Comparison of ENCODE assay signal across 9 cellular contexts in the genomic region with DNA sequence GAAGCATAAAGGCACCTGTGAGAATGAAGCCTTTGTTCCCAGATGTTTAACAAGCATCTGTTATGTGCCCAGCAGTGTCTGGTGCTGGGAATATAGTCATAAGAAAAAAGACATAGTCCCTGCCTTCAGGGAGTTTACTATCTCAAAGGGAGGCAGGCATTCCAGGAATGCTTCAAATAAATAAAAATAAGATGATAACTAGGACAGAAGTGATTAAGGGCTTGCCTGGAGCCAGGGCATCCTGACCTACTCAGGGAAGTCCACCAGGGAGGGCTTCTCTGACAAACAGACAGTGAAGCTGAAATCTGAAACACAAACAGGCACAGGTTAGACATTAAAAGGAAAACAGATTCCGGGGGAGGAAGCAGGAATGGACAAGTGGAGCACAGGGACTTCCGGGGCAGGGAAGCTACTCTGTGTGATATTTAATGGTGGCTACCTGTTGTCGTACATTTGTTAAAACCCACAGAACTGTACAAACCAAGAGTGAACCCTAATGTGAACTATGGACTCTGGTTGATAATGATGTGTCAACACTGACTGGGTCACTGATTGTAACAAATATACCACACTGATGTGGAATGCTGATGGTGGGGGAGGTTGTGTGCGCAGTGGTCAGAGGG. TPM values are rescaled to one million over a fixed set of nuclear protein-coding genes. Genes with fewer than 3 reads are reported as not detected.
DNase-seq lines count a peak whose midpoint lies in the region; ATAC-seq and TF ChIP-seq lines count a peak whose summit lies in the region.
"Had no signal": no experiment of that assay in that cellular context is flagged by ENCODE, and none has a peak within 500 bp of the region (broad histone marks: within the 10 kb centered on the region; RNA-seq: fewer than 3 reads in every experiment).

No MANE protein-coding gene starts in this region.

- peak overlapping the region; percentile 40 for H3K27ac Mint-ChIP-seq in activated T-cell treated with anti-CD3 and anti-CD28 coated beads, Interleukin-2, amount 50 U/mL, for 72 hours
- no peak overlapping the region for H3K27ac Mint-ChIP-seq in activated T-cell treated with anti-CD3 and anti-CD28 coated beads, Interleukin-2, amount 50 U/mL, for 24 hours

- H3K4me1 ChIP-seq in liver (ENCODE audit: control insufficient read depth in 4 of 4, insufficient read depth in 4 of 4, low read length in 3 of 4), result peaks cover 9 to 47% (median 31%) of the 10 kb centered on the region in 4 donors
- H3K4me1 ChIP-seq in tibial artery, result peaks cover 4 to 98% (median 82%) of the 10 kb centered on the region in 4 donors

- peaks cover 0 to 6% (median 0%) of the 10 kb centered on the region in 4 donors for H3K36me3 ChIP-seq in liver (ENCODE audit: control insufficient read depth in 4 of 4, insufficient read depth in 3 of 4, low read depth in 1 of 4, low read length in 3 of 4)
- H3K36me3 ChIP-seq in tibial artery, result peaks cover 0 to 16% (median under 1%) of the 10 kb centered on the region in 3 donors

- no peak for ATAC-seq in activated T-cell treated with anti-CD3 and anti-CD28 coated beads, Interleukin-2, amount 50 U/mL, for 72 hours (replicated peaks in 1 of 2)

- TF ChIP-seq RAD21 in liver (IDR thresholded peaks at IDR 0.05), result peak; percentile 57 to 63

- H3K4me3 ChIP-seq in liver (ENCODE audit: low read depth in 1 of 3, low read length in 3 of 3) (no peak overlapping the region), tibial artery (no peak overlapping the region)

- no peaks in the 10 kb centered on the region for H3K9me3 Mint-ChIP-seq in activated T-cell treated with anti-CD3 and anti-CD28 coated beads, Interleukin-2, amount 50 U/mL, for 72 hours
- no peaks in the 10 kb centered on the region for H3K9me3 Mint-ChIP-seq in activated T-cell treated with anti-CD3 and anti-CD28 coated beads, Interleukin-2, amount 50 U/mL, for 24 hours

- WGBS in adipose tissue, 3 donors, result 82 to 93% (median 82%) methylated on average over 4 of the region's 4 CpGs
- 25% methylated on average over 4 of the region's 4 CpGs for WGBS in liver

- H3K36me3 Mint-ChIP-seq in activated T-cell treated with anti-CD3 and anti-CD28 coated beads, Interleukin-2, amount 50 U/mL, for 72 hours (ENCODE audit: insufficient read depth in 2 of 2), result no peaks in the 10 kb centered on the region
- H3K36me3 Mint-ChIP-seq in activated T-cell treated with anti-CD3 and anti-CD28 coated beads, Interleukin-2, amount 50 U/mL, for 24 hours (ENCODE audit: low read depth), result no peaks in the 10 kb centered on the region

- TF ChIP-seq CTCF in liver (IDR thresholded peaks at IDR 0.05; ENCODE audit: low read depth, low read length, missing input control) (peak; percentile 7), tibial artery (IDR thresholded peaks at IDR 0.05) (no peak)

- H3K9me3 ChIP-seq in liver (ENCODE audit: control insufficient read depth in 4 of 4, low read length in 3 of 4), result no peaks in the 10 kb centered on the region
- H3K9me3 ChIP-seq in tibial artery, result no peaks in the 10 kb centered on the region

- peak overlapping the region in 1 of 2 donors; percentile 21 for H3K9ac ChIP-seq in liver (ENCODE audit: low read depth in 1 of 2, low read length in 2 of 2)

- peaks cover 47% of the 10 kb centered on the region for H3K27me3 Mint-ChIP-seq in activated T-cell treated with anti-CD3 and anti-CD28 coated beads, Interleukin-2, amount 50 U/mL, for 72 hours (ENCODE audit: low read depth)
- H3K27me3 Mint-ChIP-seq in activated T-cell treated with anti-CD3 and anti-CD28 coated beads, Interleukin-2, amount 50 U/mL, for 24 hours, result peaks cover 18% of the 10 kb centered on the region

- peak overlapping the region; percentile 38 to 46 for H3K4me3 Mint-ChIP-seq in activated T-cell treated with anti-CD3 and anti-CD28 coated beads, Interleukin-2, amount 50 U/mL, for 72 hours
- no peak overlapping the region for H3K4me3 Mint-ChIP-seq in activated T-cell treated with anti-CD3 and anti-CD28 coated beads, Interleukin-2, amount 50 U/mL, for 24 hours

- H3K4me1 Mint-ChIP-seq in activated T-cell treated with anti-CD3 and anti-CD28 coated beads, Interleukin-2, amount 50 U/mL, for 72 hours (ENCODE audit: low read depth), result peaks cover 20% of the 10 kb centered on the region
- peaks cover 13% of the 10 kb centered on the region for H3K4me1 Mint-ChIP-seq in activated T-cell treated with anti-CD3 and anti-CD28 coated beads, Interleukin-2, amount 50 U/mL, for 24 hours (ENCODE audit: low read depth)

- H3K27me3 ChIP-seq in liver (ENCODE audit: control insufficient read depth in 4 of 4, insufficient read depth in 4 of 4, low read length in 3 of 4) (no peaks in the 10 kb centered on the region), tibial artery (no peaks in the 10 kb centered on the region)

- H3K27ac ChIP-seq in adipose tissue (ENCODE audit: low read depth, low read length) (peak overlapping the region; percentile 11), liver (ENCODE audit: low read depth in 1 of 2, low read length in 2 of 2) (peak overlapping the region; percentile 84 to 87), tibial artery (peak overlapping the region; percentile 78 to 85)

- DNase-seq in activated T-cell treated with anti-CD3 and anti-CD28 coated beads, Interleukin-2, amount 50 U/mL, for 72 hours, result no peak
- no peak for DNase-seq in activated T-cell treated with anti-CD3 and anti-CD28 coated beads, Interleukin-2, amount 50 U/mL, for 24 hours
- DNase-seq in tibial artery (no peak), retina (no peak), AG20443 (ENCODE audit: low spot score) (no peak)
- DNase-seq in NK-92 treated with Interleukin-12 subunit alpha and Interleukin-12 subunit beta, amount 100 ng/mL, for 24 hours (lab: John Stamatoyannopoulos, UW), result no peak
- DNase-seq: activated naive CD4-positive, alpha-beta T cell treated with anti-CD3 and anti-CD28 coated beads, Interleukin-2, amount 50 U/mL, for 16 hours had no signal

- intact Hi-C loops in tibial artery (cut with DNase I; ENCODE audit: low total_unique reads), result loop anchor here (10.0 kb wide), 1 partner anchor 51 kb away; a partner anchor contains a TSS

TF ChIP-seq in liver, 16 proteins besides CTCF, POLR2A, EP300 and RAD21 (continues in another document):
- TF ChIP-seq, protein P1, sequence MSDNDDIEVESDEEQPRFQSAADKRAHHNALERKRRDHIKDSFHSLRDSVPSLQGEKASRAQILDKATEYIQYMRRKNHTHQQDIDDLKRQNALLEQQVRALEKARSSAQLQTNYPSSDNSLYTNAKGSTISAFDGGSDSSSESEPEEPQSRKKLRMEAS (IDR thresholded peaks at IDR 0.05), result peak; percentile 80
- TF ChIP-seq JUND (IDR thresholded peaks at IDR 0.05) (peak; percentile 65 to 78), TAF1 (conservative IDR thresholded peaks at IDR 0.05) (peak; percentile 72), NR2F2 (IDR thresholded peaks at IDR 0.05) (peak; percentile 47), YY1 (IDR thresholded peaks at IDR 0.05) (peak; percentile 95), RXRA (IDR thresholded peaks at IDR 0.05) (peak; percentile 89 to 92), EGR1 (IDR thresholded peaks at IDR 0.05; ENCODE audit: low read depth in 2 of 2) (peak; percentile 74 to 75), FOXA1 (IDR thresholded peaks at IDR 0.05) (peak; percentile 96)
- TF ChIP-seq, protein P2, sequence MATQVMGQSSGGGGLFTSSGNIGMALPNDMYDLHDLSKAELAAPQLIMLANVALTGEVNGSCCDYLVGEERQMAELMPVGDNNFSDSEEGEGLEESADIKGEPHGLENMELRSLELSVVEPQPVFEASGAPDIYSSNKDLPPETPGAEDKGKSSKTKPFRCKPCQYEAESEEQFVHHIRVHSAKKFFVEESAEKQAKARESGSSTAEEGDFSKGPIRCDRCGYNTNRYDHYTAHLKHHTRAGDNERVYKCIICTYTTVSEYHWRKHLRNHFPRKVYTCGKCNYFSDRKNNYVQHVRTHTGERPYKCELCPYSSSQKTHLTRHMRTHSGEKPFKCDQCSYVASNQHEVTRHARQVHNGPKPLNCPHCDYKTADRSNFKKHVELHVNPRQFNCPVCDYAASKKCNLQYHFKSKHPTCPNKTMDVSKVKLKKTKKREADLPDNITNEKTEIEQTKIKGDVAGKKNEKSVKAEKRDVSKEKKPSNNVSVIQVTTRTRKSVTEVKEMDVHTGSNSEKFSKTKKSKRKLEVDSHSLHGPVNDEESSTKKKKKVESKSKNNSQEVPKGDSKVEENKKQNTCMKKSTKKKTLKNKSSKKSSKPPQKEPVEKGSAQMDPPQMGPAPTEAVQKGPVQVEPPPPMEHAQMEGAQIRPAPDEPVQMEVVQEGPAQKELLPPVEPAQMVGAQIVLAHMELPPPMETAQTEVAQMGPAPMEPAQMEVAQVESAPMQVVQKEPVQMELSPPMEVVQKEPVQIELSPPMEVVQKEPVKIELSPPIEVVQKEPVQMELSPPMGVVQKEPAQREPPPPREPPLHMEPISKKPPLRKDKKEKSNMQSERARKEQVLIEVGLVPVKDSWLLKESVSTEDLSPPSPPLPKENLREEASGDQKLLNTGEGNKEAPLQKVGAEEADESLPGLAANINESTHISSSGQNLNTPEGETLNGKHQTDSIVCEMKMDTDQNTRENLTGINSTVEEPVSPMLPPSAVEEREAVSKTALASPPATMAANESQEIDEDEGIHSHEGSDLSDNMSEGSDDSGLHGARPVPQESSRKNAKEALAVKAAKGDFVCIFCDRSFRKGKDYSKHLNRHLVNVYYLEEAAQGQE (IDR thresholded peaks at IDR 0.05), result peak; percentile 84
- TF ChIP-seq, protein P3, sequence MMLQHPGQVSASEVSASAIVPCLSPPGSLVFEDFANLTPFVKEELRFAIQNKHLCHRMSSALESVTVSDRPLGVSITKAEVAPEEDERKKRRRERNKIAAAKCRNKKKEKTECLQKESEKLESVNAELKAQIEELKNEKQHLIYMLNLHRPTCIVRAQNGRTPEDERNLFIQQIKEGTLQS (IDR thresholded peaks at IDR 0.05), result peak; percentile 40
- TF ChIP-seq, protein P4, sequence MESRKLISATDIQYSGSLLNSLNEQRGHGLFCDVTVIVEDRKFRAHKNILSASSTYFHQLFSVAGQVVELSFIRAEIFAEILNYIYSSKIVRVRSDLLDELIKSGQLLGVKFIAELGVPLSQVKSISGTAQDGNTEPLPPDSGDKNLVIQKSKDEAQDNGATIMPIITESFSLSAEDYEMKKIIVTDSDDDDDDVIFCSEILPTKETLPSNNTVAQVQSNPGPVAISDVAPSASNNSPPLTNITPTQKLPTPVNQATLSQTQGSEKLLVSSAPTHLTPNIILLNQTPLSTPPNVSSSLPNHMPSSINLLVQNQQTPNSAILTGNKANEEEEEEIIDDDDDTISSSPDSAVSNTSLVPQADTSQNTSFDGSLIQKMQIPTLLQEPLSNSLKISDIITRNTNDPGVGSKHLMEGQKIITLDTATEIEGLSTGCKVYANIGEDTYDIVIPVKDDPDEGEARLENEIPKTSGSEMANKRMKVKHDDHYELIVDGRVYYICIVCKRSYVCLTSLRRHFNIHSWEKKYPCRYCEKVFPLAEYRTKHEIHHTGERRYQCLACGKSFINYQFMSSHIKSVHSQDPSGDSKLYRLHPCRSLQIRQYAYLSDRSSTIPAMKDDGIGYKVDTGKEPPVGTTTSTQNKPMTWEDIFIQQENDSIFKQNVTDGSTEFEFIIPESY (IDR thresholded peaks at IDR 0.05), result peak; percentile 56

RNA-seq across cellular contexts. Expression of a gene that starts 53.3 kb away (rescaled TPM):
- 1 to 10 TPM in 1 of 2 donors, under 1 TPM in 1; 0.65 to 1.6 TPM for total RNA-seq in activated T-cell treated with anti-CD3 and anti-CD28 coated beads, Interleukin-2, amount 50 U/mL, for 72 hours
- 10 to 100 TPM; 17.1 to 83.8 (median 50.0) TPM for polyA plus RNA-seq in adipose tissue
- 10 to 100 TPM; 43.0 to 66.6 TPM for total RNA-seq in liver
- polyA plus RNA-seq in liver, result 10 to 100 TPM; 16.9 to 53.0 TPM

Comparison
In these comparisons a context has a peak if more than half of its experiments do, and no peak if none do; other contexts are left out.
1. H3K27ac ChIP-seq: peak in every context shown above with its lines; median percentile 86 in liver; 82 in tibial artery; 11 in adipose tissue.
2. RNA of a gene that starts 53.3 kb away (total RNA-seq): 43.0 to 66.6 TPM in liver; 0.65 to 1.6 TPM in activated T-cell treated with anti-CD3 and anti-CD28 coated beads, Interleukin-2, amount 50 U/mL, for 72 hours; every median in the first group is over 10 times any median in the second.